Comparison of ENCODE assay signal across 19 cellular contexts in the genomic region with DNA sequence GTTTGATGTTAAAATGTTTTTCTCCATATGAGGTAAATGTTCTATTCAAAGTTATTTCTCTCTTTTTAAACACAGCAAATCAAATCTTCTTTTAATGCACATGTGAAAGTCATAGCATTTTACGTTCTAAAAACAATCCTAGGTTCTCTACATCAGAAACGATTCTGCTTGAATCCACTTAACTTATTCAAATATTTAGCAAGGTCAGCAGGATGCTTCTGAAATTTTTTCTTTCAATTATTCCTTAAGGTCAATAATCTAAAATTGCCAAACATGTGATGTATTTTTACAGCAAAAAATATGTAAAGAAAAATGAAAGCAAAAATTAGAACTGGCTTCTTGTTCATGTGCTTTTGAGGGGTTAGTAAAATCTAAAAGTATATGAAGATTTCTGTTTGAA.
"Had no signal": no experiment of that assay in that cellular context is flagged by ENCODE, and none has a peak within 500 bp of the region (broad histone marks: within the 10 kb centered on the region; RNA-seq: fewer than 3 reads in every experiment).

No MANE protein-coding gene starts in this region.

- H3K36me3 Mint-ChIP-seq: natural killer cell treated with Interleukin-12 subunit alpha and Interleukin-12 subunit beta and Interleukin-15 and Interleukin-18, amount 100 ng/mL, for 72 hours; type B pancreatic cell had no signal

- H3K27me3 Mint-ChIP-seq: type B pancreatic cell had no signal

- H3K4me1 ChIP-seq: colonic mucosa, right atrium auricular region, suprapubic skin, thyroid gland had no signal

- H3K9me3 ChIP-seq: colonic mucosa, heart left ventricle, right atrium auricular region, suprapubic skin, thyroid gland had no signal

- ATAC-seq: heart left ventricle; natural killer cell treated with Interleukin-12 subunit alpha and Interleukin-12 subunit beta and Interleukin-15 and Interleukin-18, amount 100 ng/mL, for 72 hours; stimulated activated naive CD8-positive, alpha-beta T cell treated with anti-CD3 and anti-CD28 coated beads, Interleukin-15, Interleukin-2, amounts not matched to agents 100 U/mL and 50 U/mL, for 24 hours had no signal

- FAIRE-seq: endothelial cell of umbilical vein, frontal cortex, urothelium cell line had no signal

- H3K27me3 ChIP-seq: colonic mucosa, heart left ventricle, right atrium auricular region, suprapubic skin, thyroid gland had no signal

- H3K4me3 ChIP-seq: colonic mucosa, heart left ventricle, right atrium auricular region, smooth muscle cell, suprapubic skin, thyroid gland had no signal

- H3K27ac ChIP-seq: colonic mucosa, heart left ventricle, right atrium auricular region, suprapubic skin, thyroid gland had no signal

- H3K4me3 Mint-ChIP-seq: endodermal cell; natural killer cell treated with Interleukin-12 subunit alpha and Interleukin-12 subunit beta and Interleukin-15 and Interleukin-18, amount 100 ng/mL, for 72 hours; type B pancreatic cell had no signal

- H3K27ac Mint-ChIP-seq: natural killer cell treated with Interleukin-12 subunit alpha and Interleukin-12 subunit beta and Interleukin-15 and Interleukin-18, amount 100 ng/mL, for 72 hours; type B pancreatic cell had no signal

- DNase-seq: colonic mucosa; effector CD4-positive, alpha-beta T cell; endodermal cell; heart left ventricle; hippocampal formation; kidney glomerular epithelial cell; midbrain; posterior cingulate gyrus; stimulated activated CD4-positive, alpha-beta T cell treated with anti-CD3 and anti-CD28 coated beads, Interleukin-2, amount 100 ng/mL, for 48 hours; stimulated activated naive CD8-positive, alpha-beta T cell treated with anti-CD3 and anti-CD28 coated beads, Interleukin-15, Interleukin-2, amounts not matched to agents 100 U/mL and 50 U/mL, for 24 hours; thyroid gland had no signal

- H3K36me3 ChIP-seq: colonic mucosa, heart left ventricle, right atrium auricular region, suprapubic skin, thyroid gland had no signal

- H3K4me2 ChIP-seq: smooth muscle cell had no signal

- H3K9me3 Mint-ChIP-seq: endodermal cell; natural killer cell treated with Interleukin-12 subunit alpha and Interleukin-12 subunit beta and Interleukin-15 and Interleukin-18, amount 100 ng/mL, for 72 hours; type B pancreatic cell had no signal
